ENCODE assay signal across 22 cellular contexts in genomic region chr1:64759968-64760367, GRCh38.
"Had no signal": no experiment of that assay in that cellular context is flagged by ENCODE, and none has a peak within 500 bp of the region (broad histone marks: within the 10 kb centered on the region; RNA-seq: fewer than 3 reads in every experiment).

No MANE protein-coding gene starts in this region.

- H3K4me3 Mint-ChIP-seq: immature natural killer cell; mesothelial cell of epicardium; naive B cell; natural killer cell; nephron progenitor cell; neural progenitor cell; stimulated activated effector memory CD8-positive, alpha-beta T cell treated with anti-CD3 and anti-CD28 coated beads, Interleukin-12 subunit alpha, Interleukin-12 subunit beta, amount 100 ng/mL, for 72 hours; stimulated activated naive CD8-positive, alpha-beta T cell treated with anti-CD3 and anti-CD28 coated beads, Interleukin-15, Interleukin-2, amounts not matched to agents 100 ng/mL and 50 ng/mL, for 24 hours had no signal

- H3K9me3 Mint-ChIP-seq: natural killer cell; stimulated activated effector memory CD8-positive, alpha-beta T cell treated with anti-CD3 and anti-CD28 coated beads, Interleukin-12 subunit alpha, Interleukin-12 subunit beta, amount 100 ng/mL, for 72 hours; stimulated activated naive CD8-positive, alpha-beta T cell treated with anti-CD3 and anti-CD28 coated beads, Interleukin-15, Interleukin-2, amounts not matched to agents 100 ng/mL and 50 ng/mL, for 24 hours had no signal

- ATAC-seq: left colon; left lung; natural killer cell; psoas muscle; sciatic nerve; stimulated activated effector memory CD8-positive, alpha-beta T cell treated with anti-CD3 and anti-CD28 coated beads, Interleukin-12 subunit alpha, Interleukin-12 subunit beta, amount 100 ng/mL, for 72 hours; upper lobe of right lung had no signal

- H3K4me1 Mint-ChIP-seq: immature natural killer cell; naive B cell; natural killer cell; nephron progenitor cell; stimulated activated effector memory CD8-positive, alpha-beta T cell treated with anti-CD3 and anti-CD28 coated beads, Interleukin-12 subunit alpha, Interleukin-12 subunit beta, amount 100 ng/mL, for 72 hours had no signal

- H3K27ac Mint-ChIP-seq: immature natural killer cell; mesothelial cell of epicardium; naive B cell; natural killer cell; nephron progenitor cell; neural progenitor cell; stimulated activated effector memory CD8-positive, alpha-beta T cell treated with anti-CD3 and anti-CD28 coated beads, Interleukin-12 subunit alpha, Interleukin-12 subunit beta, amount 100 ng/mL, for 72 hours; stimulated activated naive CD8-positive, alpha-beta T cell treated with anti-CD3 and anti-CD28 coated beads, Interleukin-15, Interleukin-2, amounts not matched to agents 100 ng/mL and 50 ng/mL, for 24 hours had no signal

- H3K27me3 Mint-ChIP-seq: stimulated activated naive CD8-positive, alpha-beta T cell treated with anti-CD3 and anti-CD28 coated beads, Interleukin-15, Interleukin-2, amounts not matched to agents 100 ng/mL and 50 ng/mL, for 24 hours had no signal

- DNase-seq: hypothalamus; immature natural killer cell; kidney; left colon; mesendoderm; naive B cell; natural killer cell; nephron progenitor cell; occipital lobe; psoas muscle; spleen; stimulated activated CD4-positive, alpha-beta T cell treated with anti-CD3 and anti-CD28 coated beads, Interleukin-4, amount 100 ng/mL, for 24 hours; stimulated activated naive CD4-positive, alpha-beta T cell; tibial artery; trophoblast cell; upper lobe of right lung had no signal

- H3K36me3 Mint-ChIP-seq: immature natural killer cell; natural killer cell; stimulated activated effector memory CD8-positive, alpha-beta T cell treated with anti-CD3 and anti-CD28 coated beads, Interleukin-12 subunit alpha, Interleukin-12 subunit beta, amount 100 ng/mL, for 72 hours had no signal
